12 cellular contexts compared by ENCODE assay signal in the genomic region with DNA sequence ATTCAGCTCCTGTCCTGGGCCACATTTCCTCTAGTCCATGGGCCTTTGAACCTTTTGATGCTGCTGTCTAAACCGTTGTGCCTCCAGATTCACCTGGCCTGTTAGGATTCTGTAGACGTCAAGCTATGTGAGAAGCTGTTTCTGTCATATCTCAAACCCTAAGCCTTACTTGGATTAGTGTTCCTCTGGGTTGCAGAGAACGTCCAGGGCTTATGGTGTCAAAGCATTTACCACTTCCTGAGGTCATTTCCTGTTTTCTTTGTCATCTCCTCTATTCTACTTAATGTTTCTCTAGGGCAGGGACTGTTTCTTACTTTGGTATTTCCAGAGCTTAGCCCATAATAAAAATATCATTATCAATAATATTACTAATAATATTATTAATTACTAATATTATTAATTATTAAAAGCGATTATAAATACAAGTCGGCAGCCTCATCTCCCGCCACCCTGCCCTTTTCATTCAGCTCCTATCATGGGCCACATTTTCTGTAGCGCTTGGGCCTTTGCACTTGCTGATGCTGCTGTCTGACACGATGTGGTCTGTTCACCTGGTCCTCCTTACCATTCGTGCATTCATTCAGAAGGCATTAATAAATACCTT.
DNase-seq lines count a peak whose midpoint lies in the region; ATAC-seq and TF ChIP-seq lines count a peak whose summit lies in the region.
"Had no signal": no experiment of that assay in that cellular context is flagged by ENCODE, and none has a peak within 500 bp of the region (broad histone marks: within the 10 kb centered on the region; RNA-seq: fewer than 3 reads in every experiment).

No MANE protein-coding gene starts in this region.

- peak; percentile 53 for ATAC-seq in activated naive CD8-positive, alpha-beta T cell treated with anti-CD3 and anti-CD28 coated beads, Interleukin-2, amount 50 U/mL, for 24 hours
- ATAC-seq: left ventricle myocardium superior, psoas muscle had no signal

- peak overlapping the region; percentile 43 for H3K27ac Mint-ChIP-seq in activated naive CD8-positive, alpha-beta T cell treated with anti-CD3 and anti-CD28 coated beads, Interleukin-2, amount 50 U/mL, for 24 hours

- H3K36me3 Mint-ChIP-seq in activated naive CD8-positive, alpha-beta T cell treated with anti-CD3 and anti-CD28 coated beads, Interleukin-2, amount 50 U/mL, for 24 hours (ENCODE audit: low read depth): peaks cover 36% of the 10 kb centered on the region

- peak; percentile 48 for DNase-seq in ELR (ENCODE audit: low read depth)
- DNase-seq in MV-4-11 (lab: John Stamatoyannopoulos, UW): peak; percentile 86
- DNase-seq in activated naive CD8-positive, alpha-beta T cell treated with anti-CD3 and anti-CD28 coated beads, Interleukin-2, amount 50 U/mL, for 24 hours: no peak
- DNase-seq in CD1c-positive myeloid dendritic cell (ENCODE audit: extremely low spot score): no peak
- DNase-seq in iPS-NIHi11 (ENCODE audit: low spot score): no peak
- DNase-seq in AG08396 (ENCODE audit: low spot score): no peak
- no peak for DNase-seq in WERI-Rb-1
- DNase-seq: activated effector memory CD4-positive, alpha-beta T cell treated with Interleukin-2 at 50 U/mL for 16 hours; left ventricle myocardium superior; psoas muscle; tibial artery had no signal

- H3K27me3 Mint-ChIP-seq in activated naive CD8-positive, alpha-beta T cell treated with anti-CD3 and anti-CD28 coated beads, Interleukin-2, amount 50 U/mL, for 24 hours: no peaks in the 10 kb centered on the region

- H3K4me3 Mint-ChIP-seq in activated naive CD8-positive, alpha-beta T cell treated with anti-CD3 and anti-CD28 coated beads, Interleukin-2, amount 50 U/mL, for 24 hours: no peak overlapping the region

- no peaks in the 10 kb centered on the region for H3K27me3 ChIP-seq in neutrophil
- H3K27me3 ChIP-seq in WERI-Rb-1 (ENCODE audit: insufficient read depth, low read depth, severe bottlenecking): no peaks in the 10 kb centered on the region
- H3K27me3 ChIP-seq: tibial artery had no signal

- peaks cover 17% of the 10 kb centered on the region for H3K4me1 Mint-ChIP-seq in activated naive CD8-positive, alpha-beta T cell treated with anti-CD3 and anti-CD28 coated beads, Interleukin-2, amount 50 U/mL, for 24 hours

- TF ChIP-seq CTCF in neutrophil (IDR thresholded peaks at IDR 0.05) (no peak), WERI-Rb-1 (IDR thresholded peaks at IDR 0.05; ENCODE audit: low read depth, low read length) (no peak)

- peak overlapping the region; percentile 93 for H3K27ac ChIP-seq in neutrophil
- no peak overlapping the region for H3K27ac ChIP-seq in WERI-Rb-1
- H3K27ac ChIP-seq: psoas muscle, tibial artery had no signal

- H3K9me3 Mint-ChIP-seq in activated naive CD8-positive, alpha-beta T cell treated with anti-CD3 and anti-CD28 coated beads, Interleukin-2, amount 50 U/mL, for 24 hours: no peaks in the 10 kb centered on the region

- H3K9me3 ChIP-seq in neutrophil: no peaks in the 10 kb centered on the region
- no peaks in the 10 kb centered on the region for H3K9me3 ChIP-seq in WERI-Rb-1 (ENCODE audit: severe bottlenecking)
- H3K9me3 ChIP-seq: psoas muscle, tibial artery had no signal

- no peaks in the 10 kb centered on the region for H3K36me3 ChIP-seq in neutrophil
- H3K36me3 ChIP-seq in WERI-Rb-1: peaks cover 30% of the 10 kb centered on the region

- peak overlapping the region in 1 of 2 experiments; percentile 9 for H3K4me3 ChIP-seq in neutrophil (ENCODE audit: low read depth in 1 of 2, low read length in 1 of 2)
- no peak overlapping the region for H3K4me3 ChIP-seq in WERI-Rb-1 (ENCODE audit: low read depth, low read length)
- H3K4me3 ChIP-seq: psoas muscle, tibial artery had no signal

- H3K4me1 ChIP-seq in neutrophil (ENCODE audit: control insufficient read depth in 1 of 2, insufficient read depth in 1 of 2, low read depth in 1 of 2, low read length in 1 of 2): peaks cover 33 to 65% of the 10 kb centered on the region in 2 experiments
- H3K4me1 ChIP-seq: psoas muscle, tibial artery had no signal

Comparison
In these comparisons a context has a peak if more than half of its experiments do, and no peak if none do; other contexts are left out.
1. DNase-seq: peak in ELR (single experiment) and MV-4-11 (single experiment); none in activated naive CD8-positive, alpha-beta T cell treated with anti-CD3 and anti-CD28 coated beads, Interleukin-2, amount 50 U/mL, for 24 hours (single experiment), CD1c-positive myeloid dendritic cell (single experiment), iPS-NIHi11 (single experiment), AG08396 (single experiment) and WERI-Rb-1 (single experiment).